Comparison of ENCODE assay signal across 8 cellular contexts in the genomic region with DNA sequence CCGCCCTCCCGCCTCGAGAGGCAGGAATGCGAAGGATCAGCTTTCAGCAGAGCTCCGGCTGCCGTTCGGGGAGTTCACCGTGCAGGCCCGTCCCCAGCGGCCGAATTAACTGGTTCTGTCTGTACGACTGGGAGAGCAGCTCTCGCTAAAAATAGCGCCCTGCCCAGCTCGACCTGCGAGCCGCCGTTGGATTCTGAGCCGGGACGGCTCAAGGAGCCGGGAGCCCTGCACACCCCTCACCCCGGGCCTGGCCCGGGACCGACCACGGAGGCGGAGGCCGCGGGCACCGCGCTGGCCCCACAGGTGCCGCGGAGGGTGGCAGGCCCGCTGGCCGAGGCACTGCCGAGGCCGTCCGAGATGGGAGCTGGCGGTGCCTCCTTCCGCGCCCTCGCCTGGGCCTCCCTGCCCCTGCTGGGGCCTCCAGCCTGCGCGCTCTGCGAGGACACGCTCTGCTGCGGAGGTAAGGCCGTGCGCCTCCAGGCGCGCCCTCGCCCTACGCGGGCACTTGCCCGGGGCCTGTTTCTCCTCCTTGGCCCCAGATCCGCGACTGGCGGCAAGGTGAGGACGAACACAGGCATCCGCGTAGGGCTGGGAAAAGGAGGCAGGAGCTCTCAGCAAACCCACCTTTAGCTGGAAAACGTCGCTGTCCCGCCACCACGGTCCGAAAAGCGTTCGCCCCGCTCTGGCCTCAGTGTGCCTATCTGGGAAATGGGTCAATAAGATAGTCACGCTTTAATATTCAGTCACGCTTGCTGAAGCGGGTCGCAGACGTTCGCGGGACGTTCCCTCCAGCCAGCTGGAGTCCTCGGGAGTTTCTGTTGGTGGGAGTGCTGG. TPM values are rescaled to one million over a fixed set of nuclear protein-coding genes. Genes with fewer than 3 reads are reported as not detected.
A peak's percentile ranks its signal among the peaks of the same experiment; 100 is the strongest.
DNase-seq lines count a peak whose midpoint lies in the region; ATAC-seq and TF ChIP-seq lines count a peak whose summit lies in the region.

No MANE protein-coding gene starts in this region.

- H3K4me3 ChIP-seq in mesodermal cell (ENCODE audit: extremely low read depth, insufficient read depth, low read length, poor library complexity, severe bottlenecking) = peak overlapping the region; percentile 69
- H3K4me3 ChIP-seq in uterus = peak overlapping the region; percentile 54 to 88

- H3K27ac ChIP-seq in epithelial cell of prostate = peak overlapping the region; percentile 69
- H3K27ac ChIP-seq in mesodermal cell (ENCODE audit: low read depth, low read length, severe bottlenecking) = peak overlapping the region; percentile 96
- peak overlapping the region; percentile 85 to 94 for H3K27ac ChIP-seq in uterus

- intact Hi-C loops in uterus (cut with DNase I; ENCODE audit: low total_unique reads) = no loop called here

- TF ChIP-seq POLR2A in uterus (IDR thresholded peaks at IDR 0.05) = peak in 1 of 2 donors; percentile 34

- peaks cover 5% of the 10 kb centered on the region for H3K9me3 ChIP-seq in mesodermal cell (ENCODE audit: control insufficient read depth, low read length)
- H3K9me3 ChIP-seq in uterus = no peaks in the 10 kb centered on the region

- DNase-seq in SIG-M5 treated with dmso at 0.1 percent for 504 hours (lab: John Stamatoyannopoulos, UW; ENCODE audit: unreplicated experiment) (peak; percentile 16), SIG-M5 (lab: John Stamatoyannopoulos, UW) (no peak), epithelial cell of prostate (ENCODE audit: low read depth, low spot score) (peak; percentile 37), uterus (peak; percentile 87 to 89), T1000 (lab: John Stamatoyannopoulos, UW) (no peak), RPMI8226 (no peak)

- ATAC-seq in GM21717 (IDR thresholded peaks at IDR 0.05; ENCODE audit: unreplicated experiment) = no peak

- TF ChIP-seq CTCF in uterus (IDR thresholded peaks at IDR 0.05) = peak; percentile 42 to 73 (median 58)

- no peaks in the 10 kb centered on the region for H3K27me3 ChIP-seq in uterus

- H3K36me3 ChIP-seq in mesodermal cell (ENCODE audit: control insufficient read depth, insufficient read depth, low read length) = peaks cover 4% of the 10 kb centered on the region
- no peaks in the 10 kb centered on the region for H3K36me3 ChIP-seq in uterus

- WGBS in mesodermal cell (ENCODE audit: insufficient coverage in 2 of 2), 2 experiments = 2 to 3% methylated on average over 70 to 71 of the region's 77 CpGs

- peaks cover 22% of the 10 kb centered on the region for H3K4me1 ChIP-seq in mesodermal cell (ENCODE audit: control insufficient read depth, insufficient read depth, low read length, poor library complexity, severe bottlenecking)
- no peaks in the 10 kb centered on the region for H3K4me1 ChIP-seq in uterus

RNA-seq across cellular contexts. Expression of gene DAB2IP, which starts 53.0 kb away (rescaled TPM):
- polyA plus RNA-seq in mesodermal cell (2013, experiment 1 of 2) = 49.6 TPM
- polyA plus RNA-seq in mesodermal cell (2013, experiment 2 of 2) = 34.2 TPM
- 100 to 1,000 TPM in 1 of 4 donors, 10 to 100 TPM in 3; 22.0 to 139 (median 31.6) TPM for total RNA-seq in uterus

Comparison
In these comparisons a context has a peak if more than half of its experiments do, and no peak if none do; other contexts are left out.
1. DNase-seq: peak in SIG-M5 treated with dmso at 0.1 percent for 504 hours (single experiment), epithelial cell of prostate (single experiment) and uterus (2 of 2); none in SIG-M5 (single experiment), T1000 (single experiment) and RPMI8226 (single experiment).
2. Peak in every context shown above with its lines, with median percentiles within 50 percentile points of each other: H3K27ac ChIP-seq.